Comparison of ENCODE assay signal across 7 cellular contexts in genomic region chr2:68441179-68441993, GRCh38. TPM values are rescaled to one million over a fixed set of nuclear protein-coding genes. Genes with fewer than 3 reads are reported as not detected.
DNase-seq lines count a peak whose midpoint lies in the region; ATAC-seq and TF ChIP-seq lines count a peak whose summit lies in the region.

No MANE protein-coding gene starts in this region.

- WGBS in sigmoid colon, 2 donors = 32 to 41% methylated on average over 6 of the region's 6 CpGs

- H3K36me3 ChIP-seq in adipocyte (ENCODE audit: control insufficient read depth, insufficient read depth, low read length, severe bottlenecking) (no peaks in the 10 kb centered on the region), left ventricle myocardium inferior (no peaks in the 10 kb centered on the region), sigmoid colon (no peaks in the 10 kb centered on the region)

- no peak for TF ChIP-seq EP300 in sigmoid colon (IDR thresholded peaks at IDR 0.05)

- H3K4me1 ChIP-seq in adipocyte (ENCODE audit: control insufficient read depth, insufficient read depth, low read length) (peaks cover 19% of the 10 kb centered on the region), left ventricle myocardium inferior (peaks cover 16% of the 10 kb centered on the region), sigmoid colon (peaks cover 0 to 22% (median 14%) of the 10 kb centered on the region in 4 donors)

- intact Hi-C loops in left ventricle myocardium inferior (cut with micrococcal nuclease) (loop anchor here (5.0 to 10.0 kb wide), 2 partner anchors 79 to 317 kb away; no protein-coding TSS in a partner anchor), sigmoid colon (cut with DNase I) (loop anchor here (1.0 to 10.0 kb wide), 3 partner anchors 79 to 319 kb away; partner anchors contain the start of gene PPP3R1)

- H3K27me3 ChIP-seq in adipocyte (replicated peaks; ENCODE audit: control insufficient read depth, insufficient read depth, low read length) = no peaks in the 10 kb centered on the region
- H3K27me3 ChIP-seq in left ventricle myocardium inferior (ENCODE audit: low read depth) = no peaks in the 10 kb centered on the region
- H3K27me3 ChIP-seq in sigmoid colon = no peaks in the 10 kb centered on the region

- no peak overlapping the region for H3K4me3 ChIP-seq in adipocyte (ENCODE audit: low read length)
- no peak overlapping the region for H3K4me3 ChIP-seq in left ventricle myocardium inferior
- H3K4me3 ChIP-seq in sigmoid colon = no peak overlapping the region

- DNase-seq in NCI-H1694 (lab: John Stamatoyannopoulos, UW) = peak; percentile 91
- DNase-seq in T follicular helper cell (ENCODE audit: low read depth) = peak; percentile 74
- DNase-seq in adipocyte (ENCODE audit: low read depth) = peak; percentile 98
- peak; percentile 66 for DNase-seq in left ventricle myocardium inferior
- peak; percentile 93 for DNase-seq in sigmoid colon

- H3K9me3 ChIP-seq in adipocyte (ENCODE audit: control insufficient read depth, low read length) (no peaks in the 10 kb centered on the region), left ventricle myocardium inferior (replicated peaks) (no peaks in the 10 kb centered on the region), sigmoid colon (no peaks in the 10 kb centered on the region)

- peak overlapping the region; percentile 18 for H3K9ac ChIP-seq in adipocyte (ENCODE audit: low read length)

- peak; percentile 94 for TF ChIP-seq CTCF in left ventricle myocardium inferior (IDR thresholded peaks at IDR 0.05; ENCODE audit: borderline replicate concordance)
- TF ChIP-seq CTCF in sigmoid colon (IDR thresholded peaks at IDR 0.05) = peak; percentile 81 to 94 (median 89)

- no peak for TF ChIP-seq POLR2A in sigmoid colon (IDR thresholded peaks at IDR 0.05)

- peak; percentile 91 for ATAC-seq in GM18499 (IDR thresholded peaks at IDR 0.05; ENCODE audit: insufficient read depth, unreplicated experiment)
- peak; percentile 98 for ATAC-seq in HG02938 (IDR thresholded peaks at IDR 0.05; ENCODE audit: unreplicated experiment)

- H3K27ac ChIP-seq in left ventricle myocardium inferior (replicated peaks) (peak overlapping the region; percentile 70), sigmoid colon (peak overlapping the region in 3 of 4 donors; percentile 12 to 55 (median 40))

RNA-seq across cellular contexts. Expression of gene FBXO48, which starts 25.7 kb away (rescaled TPM):
- total RNA-seq in left ventricle myocardium inferior (1.0 TPM), sigmoid colon (1 to 10 TPM in 1 of 4 donors, under 1 TPM in 3; 0.55 to 1.1 (median 0.83) TPM)
- polyA plus RNA-seq in sigmoid colon = 1 to 10 TPM in 1 of 3 donors, under 1 TPM in 2; 0.60 to 1.2 (median 0.70) TPM

RNA-seq across cellular contexts. Expression of gene APLF, which starts 26.0 kb away (rescaled TPM):
- total RNA-seq in left ventricle myocardium inferior (4.8 TPM), sigmoid colon (10 to 100 TPM; 11.0 to 21.7 (median 14.5) TPM)
- polyA plus RNA-seq in sigmoid colon = under 1 TPM; 0.23 to 0.69 (median 0.60) TPM
